25 cellular contexts compared by ENCODE assay signal in genomic region chr11:45517171-45517770, GRCh38.
"Had no signal": no experiment of that assay in that cellular context is flagged by ENCODE, and none has a peak within 500 bp of the region (broad histone marks: within the 10 kb centered on the region; RNA-seq: fewer than 3 reads in every experiment).

No MANE protein-coding gene starts in this region.

- H3K9me3 Mint-ChIP-seq: stimulated activated effector memory CD8-positive, alpha-beta T cell treated with anti-CD3 and anti-CD28 coated beads, Interleukin-12 subunit alpha, Interleukin-12 subunit beta, amount 100 ng/mL, for 72 hours had no signal

- H3K27me3 ChIP-seq: body of pancreas, neutrophil, right lobe of liver, vagina had no signal

- ATAC-seq: activated T-cell treated with anti-CD3 and anti-CD28 coated beads, Interleukin-2, amount 50 U/mL, for 72 hours; body of pancreas; heart right ventricle; right lobe of liver; stimulated activated effector memory CD8-positive, alpha-beta T cell treated with anti-CD3 and anti-CD28 coated beads, Interleukin-12 subunit alpha, Interleukin-12 subunit beta, amount 100 ng/mL, for 72 hours had no signal

- DNase-seq: activated CD4-positive, alpha-beta T cell treated with anti-CD3 and anti-CD28 coated beads for 4 hours; activated CD4-positive, alpha-beta T cell treated with anti-CD3 and anti-CD28 coated beads, Interleukin-2, amount 50 U/mL, for 4 hours; activated naive CD4-positive, alpha-beta T cell treated with Interleukin-2 at 50 U/mL for 16 hours; activated T-cell treated with anti-CD3 and anti-CD28 coated beads for 4 hours; activated T-cell treated with anti-CD3 and anti-CD28 coated beads, Interleukin-2, amount 50 U/mL, for 72 hours; aorta; body of pancreas; cortex of kidney; foreskin melanocyte; heart right ventricle; left ventricle myocardium inferior; right lobe of liver; stimulated activated CD4-positive, alpha-beta T cell treated with anti-CD3 and anti-CD28 coated beads, Interleukin-12 subunit alpha, Interleukin-12 subunit beta, amount 100 ng/mL, for 4 hours; stimulated activated CD4-positive, alpha-beta T cell treated with anti-CD3 and anti-CD28 coated beads, Interleukin-4, amount 100 ng/mL, for 1 hour had no signal

- H3K4me3 Mint-ChIP-seq: activated naive CD8-positive, alpha-beta T cell; activated T-cell treated with anti-CD3 and anti-CD28 coated beads, Interleukin-2, amount 50 U/mL, for 72 hours; nephron; stimulated activated effector memory CD8-positive, alpha-beta T cell treated with anti-CD3 and anti-CD28 coated beads, Interleukin-12 subunit alpha, Interleukin-12 subunit beta, amount 100 ng/mL, for 72 hours; stimulated activated naive CD8-positive, alpha-beta T cell treated with anti-CD3 and anti-CD28 coated beads, Interleukin-15, Interleukin-2, amounts not matched to agents 100 ng/mL and 50 ng/mL, for 24 hours had no signal

- H3K27ac Mint-ChIP-seq: activated naive CD8-positive, alpha-beta T cell; activated T-cell treated with anti-CD3 and anti-CD28 coated beads, Interleukin-2, amount 50 U/mL, for 72 hours; nephron; stimulated activated effector memory CD8-positive, alpha-beta T cell treated with anti-CD3 and anti-CD28 coated beads, Interleukin-12 subunit alpha, Interleukin-12 subunit beta, amount 100 ng/mL, for 72 hours; stimulated activated naive CD8-positive, alpha-beta T cell treated with anti-CD3 and anti-CD28 coated beads, Interleukin-15, Interleukin-2, amounts not matched to agents 100 ng/mL and 50 ng/mL, for 24 hours had no signal

- H3K4me3 ChIP-seq: body of pancreas, cardiac muscle cell, esophagus muscularis mucosa, heart right ventricle, left ventricle myocardium inferior, lung, right lobe of liver, skin epidermis, thoracic aorta, vagina had no signal

- H3K36me3 ChIP-seq: cardiac muscle cell, esophagus muscularis mucosa, heart right ventricle, left ventricle myocardium inferior, neutrophil, right lobe of liver, thoracic aorta, vagina had no signal

- H3K4me1 Mint-ChIP-seq: nephron; stimulated activated effector memory CD8-positive, alpha-beta T cell treated with anti-CD3 and anti-CD28 coated beads, Interleukin-12 subunit alpha, Interleukin-12 subunit beta, amount 100 ng/mL, for 72 hours had no signal

- H3K36me3 Mint-ChIP-seq: activated naive CD8-positive, alpha-beta T cell; stimulated activated effector memory CD8-positive, alpha-beta T cell treated with anti-CD3 and anti-CD28 coated beads, Interleukin-12 subunit alpha, Interleukin-12 subunit beta, amount 100 ng/mL, for 72 hours had no signal
